ENCODE assay signal across 17 cellular contexts in genomic region chr13:71861769-71862168, GRCh38. TPM values are rescaled to one million over a fixed set of nuclear protein-coding genes. Genes with fewer than 3 reads are reported as not detected.
"Had no signal": no experiment of that assay in that cellular context is flagged by ENCODE, and none has a peak within 500 bp of the region (broad histone marks: within the 10 kb centered on the region; RNA-seq: fewer than 3 reads in every experiment).

No MANE protein-coding gene starts in this region.

- H3K36me3 Mint-ChIP-seq: stimulated activated memory B cell treated with anti-CD40 and anti-IgM and Interleukin-4, amounts not matched to agents 10 μg/mL and 1 μg/mL and 100 μg/mL, for 72 hours had no signal

- H3K27ac ChIP-seq: neutrophil, tibial artery had no signal

- DNase-seq: activated CD4-positive, alpha-beta T cell treated with anti-CD3 and anti-CD28 coated beads, Interleukin-2, amount 50 U/mL, for 48 hours; activated CD8-positive, alpha-beta memory T cell treated with anti-CD3 and anti-CD28 coated beads, Interleukin-2, amount 10 ng/mL, durations not matched to agents 7 days and 5 days; activated effector memory CD4-positive, alpha-beta T cell treated with Interleukin-2 at 50 U/mL for 16 hours; activated T-cell treated with anti-CD3 and anti-CD28 coated beads, Interleukin-2, amount 50 U/mL, for 24 hours; amniotic stem cell; body of pancreas; mesenchymal stem cell; posterior cingulate gyrus; right cardiac atrium; tibial artery had no signal

- ATAC-seq: activated CD4-positive, CD25-positive, alpha-beta regulatory T cell treated with anti-CD3 and anti-CD28 coated beads, Interleukin-2, amount 50 U/mL, for 24 hours; activated CD8-positive, alpha-beta memory T cell treated with anti-CD3 and anti-CD28 coated beads, Interleukin-2, amount 10 ng/mL, durations not matched to agents 7 days and 5 days; activated naive CD4-positive, alpha-beta T cell treated with anti-CD3 and anti-CD28 coated beads, Interleukin-2, amount 50 U/mL, for 72 hours; body of pancreas; right cardiac atrium; stimulated activated memory B cell treated with anti-CD40 and anti-IgM and Interleukin-4, amounts not matched to agents 10 μg/mL and 1 μg/mL and 100 μg/mL, for 72 hours had no signal

- H3K27me3 ChIP-seq: body of pancreas, neutrophil had no signal

- H3K27ac Mint-ChIP-seq: activated CD8-positive, alpha-beta memory T cell treated with anti-CD3 and anti-CD28 coated beads, Interleukin-2, amount 10 ng/mL, durations not matched to agents 7 days and 5 days; activated naive CD4-positive, alpha-beta T cell treated with anti-CD3 and anti-CD28 coated beads, Interleukin-2, amount 50 U/mL, for 72 hours; activated T-cell treated with anti-CD3 and anti-CD28 coated beads, Interleukin-2, amount 50 U/mL, for 24 hours; dendritic cell treated with granulocyte-macrophage colony-stimulating factor and Interleukin-4, amounts not matched to agents 40 ng/mL and 50 ng/mL, for 4 days; stimulated activated memory B cell treated with anti-CD40 and anti-IgM and Interleukin-4, amounts not matched to agents 10 μg/mL and 1 μg/mL and 100 μg/mL, for 72 hours had no signal

- H3K9me3 Mint-ChIP-seq: activated naive CD4-positive, alpha-beta T cell treated with anti-CD3 and anti-CD28 coated beads, Interleukin-2, amount 50 U/mL, for 72 hours; activated T-cell treated with anti-CD3 and anti-CD28 coated beads, Interleukin-2, amount 50 U/mL, for 24 hours; dendritic cell treated with granulocyte-macrophage colony-stimulating factor and Interleukin-4, amounts not matched to agents 40 ng/mL and 50 ng/mL, for 4 days; stimulated activated memory B cell treated with anti-CD40 and anti-IgM and Interleukin-4, amounts not matched to agents 10 μg/mL and 1 μg/mL and 100 μg/mL, for 72 hours had no signal

- H3K9me3 ChIP-seq: body of pancreas, neutrophil, tibial artery had no signal

- H3K36me3 ChIP-seq: neutrophil, tibial artery had no signal

- H3K4me3 ChIP-seq: body of pancreas, tibial artery had no signal

- H3K4me3 Mint-ChIP-seq: activated CD8-positive, alpha-beta memory T cell treated with anti-CD3 and anti-CD28 coated beads, Interleukin-2, amount 10 ng/mL, durations not matched to agents 7 days and 5 days; activated T-cell treated with anti-CD3 and anti-CD28 coated beads, Interleukin-2, amount 50 U/mL, for 24 hours; central memory CD8-positive, alpha-beta T cell; dendritic cell treated with granulocyte-macrophage colony-stimulating factor and Interleukin-4, amounts not matched to agents 40 ng/mL and 50 ng/mL, for 4 days; stimulated activated memory B cell treated with anti-CD40 and anti-IgM and Interleukin-4, amounts not matched to agents 10 μg/mL and 1 μg/mL and 100 μg/mL, for 72 hours had no signal

RNA-seq across cellular contexts. Expression of gene DACH1, which starts 5.2 kb away (rescaled TPM):
- total RNA-seq: activated CD8-positive, alpha-beta memory T cell treated with anti-CD3 and anti-CD28 coated beads, Interleukin-2, amount 10 ng/mL, durations not matched to agents 7 days and 5 days; activated naive CD4-positive, alpha-beta T cell treated with anti-CD3 and anti-CD28 coated beads, Interleukin-2, amount 50 U/mL, for 72 hours; T-helper 2 cell treated with Interferon-gamma antibody and Interleukin-4, amounts not matched to agents 100 ng/mL and 5 ng/mL, for 36 hours had no signal
